Comparison of ENCODE assay signal across 17 cellular contexts in the genomic region with DNA sequence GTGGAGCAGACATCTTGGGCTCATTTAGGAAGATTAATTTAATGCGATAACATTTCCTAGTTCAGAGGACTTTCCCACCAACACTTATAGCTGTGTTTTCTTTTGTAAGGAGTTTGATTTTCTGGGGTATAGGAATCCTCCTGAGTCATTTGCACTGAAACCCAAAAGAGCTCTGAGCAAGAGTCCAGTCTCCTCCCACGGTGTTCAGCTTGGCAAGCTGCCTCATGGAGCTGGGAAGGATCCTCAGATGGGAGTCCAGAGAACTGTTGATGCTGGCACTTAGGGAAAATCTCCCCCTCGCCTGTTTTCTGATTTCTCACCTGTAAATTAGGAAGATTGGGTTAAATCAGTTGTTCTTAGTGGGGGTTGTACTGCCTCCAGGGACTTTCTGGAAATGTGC.
"Had no signal": no experiment of that assay in that cellular context is flagged by ENCODE, and none has a peak within 500 bp of the region (broad histone marks: within the 10 kb centered on the region; RNA-seq: fewer than 3 reads in every experiment).

No MANE protein-coding gene starts in this region.

- ATAC-seq: activated CD8-positive, alpha-beta memory T cell treated with anti-CD3 and anti-CD28 coated beads, Interleukin-2, amount 10 ng/mL, durations not matched to agents 7 days and 5 days; esophagus mucosa; heart left ventricle had no signal

- H3K4me3 ChIP-seq: breast epithelium, heart left ventricle, left ventricle myocardium inferior, ovary, skin epidermis, stomach, tibial nerve, vagina had no signal

- H3K36me3 ChIP-seq: breast epithelium, heart left ventricle, left ventricle myocardium inferior, ovary, stomach, tibial nerve, vagina had no signal

- H3K4me1 ChIP-seq: breast epithelium, heart left ventricle, left ventricle myocardium inferior, stomach, tibial nerve, vagina had no signal

- H3K9me3 ChIP-seq: ovary, vagina had no signal

- DNase-seq: activated CD4-positive, alpha-beta T cell treated with anti-CD3 and anti-CD28 coated beads, Interleukin-2, amount 50 U/mL, for 4 hours; activated CD8-positive, alpha-beta memory T cell treated with anti-CD3 and anti-CD28 coated beads, Interleukin-2, amount 10 ng/mL, durations not matched to agents 7 days and 5 days; activated effector memory CD4-positive, alpha-beta T cell treated with Interleukin-2 at 50 U/mL for 16 hours; activated T-cell treated with anti-CD3 and anti-CD28 coated beads, Interleukin-2, amount 50 U/mL, for 24 hours; amniotic stem cell; foreskin melanocyte; left ventricle myocardium inferior; mesendoderm; nephron progenitor cell; ovary; stomach had no signal

- H3K27me3 ChIP-seq: breast epithelium, heart left ventricle, ovary, stomach, tibial nerve, vagina had no signal

- H3K27ac ChIP-seq: breast epithelium, heart left ventricle, left ventricle myocardium inferior, ovary, skin epidermis, stomach, tibial nerve, vagina had no signal
